In the genomic region with DNA sequence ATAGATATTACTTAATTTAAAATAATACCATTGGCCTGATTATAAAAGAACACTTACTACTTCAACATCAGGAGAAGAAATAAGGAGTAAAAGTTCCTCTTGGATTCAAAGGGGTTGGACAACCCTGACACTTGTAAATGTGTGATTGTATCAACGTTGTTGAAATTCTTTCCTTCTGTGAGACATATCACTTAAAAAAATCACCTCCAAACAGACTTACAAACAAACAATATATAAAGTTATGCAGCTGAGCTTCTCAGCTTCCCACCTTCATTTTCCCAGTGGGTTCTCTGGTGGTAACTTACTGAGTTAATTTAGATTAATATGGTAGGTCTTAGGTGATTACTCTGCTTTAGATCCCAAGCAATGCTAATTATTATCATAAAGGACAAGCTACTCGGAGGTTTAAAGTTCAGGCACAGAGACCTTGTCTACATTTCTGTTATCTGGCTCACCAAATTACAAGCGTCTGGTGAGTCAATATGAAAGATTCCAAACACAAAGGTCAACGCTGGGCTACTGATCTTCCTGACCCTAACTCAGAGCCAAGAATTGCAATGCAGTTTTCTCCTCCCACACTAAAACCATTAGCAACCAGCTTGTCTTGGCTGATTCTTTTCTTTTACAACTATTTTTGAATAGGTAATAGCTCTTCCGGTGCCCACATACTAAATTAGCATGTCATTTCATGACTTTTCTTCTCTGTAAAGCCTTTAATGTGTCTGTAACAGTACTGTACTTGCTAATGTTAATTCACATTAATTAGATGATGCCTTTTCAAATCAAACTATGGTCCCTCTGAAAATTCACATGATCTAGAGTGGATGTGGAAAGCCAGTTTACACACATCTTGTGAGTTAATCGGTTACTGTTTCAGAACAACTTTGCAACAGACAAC, we compare ENCODE assay signal across 2 cellular contexts.
TF ChIP-seq lines count a peak whose summit lies in the region.

No MANE protein-coding gene starts in this region.

TF ChIP-seq in K562, 482 proteins besides CTCF, POLR2A, EP300 and RAD21 (continued from another document and continues in another):
- TF ChIP-seq, protein P1, sequence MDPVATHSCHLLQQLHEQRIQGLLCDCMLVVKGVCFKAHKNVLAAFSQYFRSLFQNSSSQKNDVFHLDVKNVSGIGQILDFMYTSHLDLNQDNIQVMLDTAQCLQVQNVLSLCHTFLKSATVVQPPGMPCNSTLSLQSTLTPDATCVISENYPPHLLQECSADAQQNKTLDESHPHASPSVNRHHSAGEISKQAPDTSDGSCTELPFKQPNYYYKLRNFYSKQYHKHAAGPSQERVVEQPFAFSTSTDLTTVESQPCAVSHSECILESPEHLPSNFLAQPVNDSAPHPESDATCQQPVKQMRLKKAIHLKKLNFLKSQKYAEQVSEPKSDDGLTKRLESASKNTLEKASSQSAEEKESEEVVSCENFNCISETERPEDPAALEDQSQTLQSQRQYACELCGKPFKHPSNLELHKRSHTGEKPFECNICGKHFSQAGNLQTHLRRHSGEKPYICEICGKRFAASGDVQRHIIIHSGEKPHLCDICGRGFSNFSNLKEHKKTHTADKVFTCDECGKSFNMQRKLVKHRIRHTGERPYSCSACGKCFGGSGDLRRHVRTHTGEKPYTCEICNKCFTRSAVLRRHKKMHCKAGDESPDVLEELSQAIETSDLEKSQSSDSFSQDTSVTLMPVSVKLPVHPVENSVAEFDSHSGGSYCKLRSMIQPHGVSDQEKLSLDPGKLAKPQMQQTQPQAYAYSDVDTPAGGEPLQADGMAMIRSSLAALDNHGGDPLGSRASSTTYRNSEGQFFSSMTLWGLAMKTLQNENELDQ (CRISPR knock-in tag; IDR thresholded peaks at IDR 0.05; ENCODE audit: borderline replicate concordance), result no peak
- no peak for TF ChIP-seq SRSF9 (IDR thresholded peaks at IDR 0.05; ENCODE audit: borderline replicate concordance, low read depth, low read length)
- TF ChIP-seq MTA2 (IDR thresholded peaks at IDR 0.05; ENCODE audit: low read depth), result no peak
- TF ChIP-seq MECOM (CRISPR knock-in tag; IDR thresholded peaks at IDR 0.05), result no peak
- TF ChIP-seq, protein P2, sequence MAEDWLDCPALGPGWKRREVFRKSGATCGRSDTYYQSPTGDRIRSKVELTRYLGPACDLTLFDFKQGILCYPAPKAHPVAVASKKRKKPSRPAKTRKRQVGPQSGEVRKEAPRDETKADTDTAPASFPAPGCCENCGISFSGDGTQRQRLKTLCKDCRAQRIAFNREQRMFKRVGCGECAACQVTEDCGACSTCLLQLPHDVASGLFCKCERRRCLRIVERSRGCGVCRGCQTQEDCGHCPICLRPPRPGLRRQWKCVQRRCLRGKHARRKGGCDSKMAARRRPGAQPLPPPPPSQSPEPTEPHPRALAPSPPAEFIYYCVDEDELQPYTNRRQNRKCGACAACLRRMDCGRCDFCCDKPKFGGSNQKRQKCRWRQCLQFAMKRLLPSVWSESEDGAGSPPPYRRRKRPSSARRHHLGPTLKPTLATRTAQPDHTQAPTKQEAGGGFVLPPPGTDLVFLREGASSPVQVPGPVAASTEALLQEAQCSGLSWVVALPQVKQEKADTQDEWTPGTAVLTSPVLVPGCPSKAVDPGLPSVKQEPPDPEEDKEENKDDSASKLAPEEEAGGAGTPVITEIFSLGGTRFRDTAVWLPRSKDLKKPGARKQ (CRISPR knock-in tag; IDR thresholded peaks at IDR 0.05), result no peak
- TF ChIP-seq ZNF224 (CRISPR knock-in tag; IDR thresholded peaks at IDR 0.05), result no peak
- no peak for TF ChIP-seq TRIM24 (IDR thresholded peaks at IDR 0.05)
- TF ChIP-seq PHF8 (IDR thresholded peaks at IDR 0.05; ENCODE audit: borderline replicate concordance, low read length), result no peak
- TF ChIP-seq, protein P3, sequence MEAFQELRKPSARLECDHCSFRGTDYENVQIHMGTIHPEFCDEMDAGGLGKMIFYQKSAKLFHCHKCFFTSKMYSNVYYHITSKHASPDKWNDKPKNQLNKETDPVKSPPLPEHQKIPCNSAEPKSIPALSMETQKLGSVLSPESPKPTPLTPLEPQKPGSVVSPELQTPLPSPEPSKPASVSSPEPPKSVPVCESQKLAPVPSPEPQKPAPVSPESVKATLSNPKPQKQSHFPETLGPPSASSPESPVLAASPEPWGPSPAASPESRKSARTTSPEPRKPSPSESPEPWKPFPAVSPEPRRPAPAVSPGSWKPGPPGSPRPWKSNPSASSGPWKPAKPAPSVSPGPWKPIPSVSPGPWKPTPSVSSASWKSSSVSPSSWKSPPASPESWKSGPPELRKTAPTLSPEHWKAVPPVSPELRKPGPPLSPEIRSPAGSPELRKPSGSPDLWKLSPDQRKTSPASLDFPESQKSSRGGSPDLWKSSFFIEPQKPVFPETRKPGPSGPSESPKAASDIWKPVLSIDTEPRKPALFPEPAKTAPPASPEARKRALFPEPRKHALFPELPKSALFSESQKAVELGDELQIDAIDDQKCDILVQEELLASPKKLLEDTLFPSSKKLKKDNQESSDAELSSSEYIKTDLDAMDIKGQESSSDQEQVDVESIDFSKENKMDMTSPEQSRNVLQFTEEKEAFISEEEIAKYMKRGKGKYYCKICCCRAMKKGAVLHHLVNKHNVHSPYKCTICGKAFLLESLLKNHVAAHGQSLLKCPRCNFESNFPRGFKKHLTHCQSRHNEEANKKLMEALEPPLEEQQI (IDR thresholded peaks at IDR 0.05), result no peak
- no peak for TF ChIP-seq MYBL2 (IDR thresholded peaks at IDR 0.05; ENCODE audit: low read depth)
- no peak for TF ChIP-seq MYBL2 (CRISPR knock-in tag; IDR thresholded peaks at IDR 0.05; ENCODE audit: borderline replicate concordance)
- TF ChIP-seq EHMT2 (IDR thresholded peaks at IDR 0.05), result no peak
- TF ChIP-seq, protein P4, sequence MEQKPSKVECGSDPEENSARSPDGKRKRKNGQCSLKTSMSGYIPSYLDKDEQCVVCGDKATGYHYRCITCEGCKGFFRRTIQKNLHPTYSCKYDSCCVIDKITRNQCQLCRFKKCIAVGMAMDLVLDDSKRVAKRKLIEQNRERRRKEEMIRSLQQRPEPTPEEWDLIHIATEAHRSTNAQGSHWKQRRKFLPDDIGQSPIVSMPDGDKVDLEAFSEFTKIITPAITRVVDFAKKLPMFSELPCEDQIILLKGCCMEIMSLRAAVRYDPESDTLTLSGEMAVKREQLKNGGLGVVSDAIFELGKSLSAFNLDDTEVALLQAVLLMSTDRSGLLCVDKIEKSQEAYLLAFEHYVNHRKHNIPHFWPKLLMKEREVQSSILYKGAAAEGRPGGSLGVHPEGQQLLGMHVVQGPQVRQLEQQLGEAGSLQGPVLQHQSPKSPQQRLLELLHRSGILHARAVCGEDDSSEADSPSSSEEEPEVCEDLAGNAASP (IDR thresholded peaks at IDR 0.05), result no peak
- no peak for TF ChIP-seq NR2F6 (CRISPR knock-in tag; IDR thresholded peaks at IDR 0.05)
- TF ChIP-seq ZNF830 (CRISPR knock-in tag; IDR thresholded peaks at IDR 0.05), result no peak
- no peak for TF ChIP-seq HIVEP1 (CRISPR knock-in tag; IDR thresholded peaks at IDR 0.05)
- TF ChIP-seq, protein P5, sequence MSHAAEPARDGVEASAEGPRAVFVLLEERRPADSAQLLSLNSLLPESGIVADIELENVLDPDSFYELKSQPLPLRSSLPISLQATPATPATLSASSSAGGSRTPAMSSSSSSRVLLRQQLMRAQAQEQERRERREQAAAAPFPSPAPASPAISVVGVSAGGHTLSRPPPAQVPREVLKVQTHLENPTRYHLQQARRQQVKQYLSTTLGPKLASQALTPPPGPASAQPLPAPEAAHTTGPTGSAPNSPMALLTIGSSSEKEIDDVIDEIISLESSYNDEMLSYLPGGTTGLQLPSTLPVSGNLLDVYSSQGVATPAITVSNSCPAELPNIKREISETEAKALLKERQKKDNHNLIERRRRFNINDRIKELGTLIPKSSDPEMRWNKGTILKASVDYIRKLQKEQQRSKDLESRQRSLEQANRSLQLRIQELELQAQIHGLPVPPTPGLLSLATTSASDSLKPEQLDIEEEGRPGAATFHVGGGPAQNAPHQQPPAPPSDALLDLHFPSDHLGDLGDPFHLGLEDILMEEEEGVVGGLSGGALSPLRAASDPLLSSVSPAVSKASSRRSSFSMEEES (CRISPR knock-in tag; IDR thresholded peaks at IDR 0.05), result no peak

TF ChIP-seq in HepG2, 621 proteins besides CTCF, POLR2A, EP300 and RAD21 (continued from another document and continues in another):
- TF ChIP-seq, protein P6, sequence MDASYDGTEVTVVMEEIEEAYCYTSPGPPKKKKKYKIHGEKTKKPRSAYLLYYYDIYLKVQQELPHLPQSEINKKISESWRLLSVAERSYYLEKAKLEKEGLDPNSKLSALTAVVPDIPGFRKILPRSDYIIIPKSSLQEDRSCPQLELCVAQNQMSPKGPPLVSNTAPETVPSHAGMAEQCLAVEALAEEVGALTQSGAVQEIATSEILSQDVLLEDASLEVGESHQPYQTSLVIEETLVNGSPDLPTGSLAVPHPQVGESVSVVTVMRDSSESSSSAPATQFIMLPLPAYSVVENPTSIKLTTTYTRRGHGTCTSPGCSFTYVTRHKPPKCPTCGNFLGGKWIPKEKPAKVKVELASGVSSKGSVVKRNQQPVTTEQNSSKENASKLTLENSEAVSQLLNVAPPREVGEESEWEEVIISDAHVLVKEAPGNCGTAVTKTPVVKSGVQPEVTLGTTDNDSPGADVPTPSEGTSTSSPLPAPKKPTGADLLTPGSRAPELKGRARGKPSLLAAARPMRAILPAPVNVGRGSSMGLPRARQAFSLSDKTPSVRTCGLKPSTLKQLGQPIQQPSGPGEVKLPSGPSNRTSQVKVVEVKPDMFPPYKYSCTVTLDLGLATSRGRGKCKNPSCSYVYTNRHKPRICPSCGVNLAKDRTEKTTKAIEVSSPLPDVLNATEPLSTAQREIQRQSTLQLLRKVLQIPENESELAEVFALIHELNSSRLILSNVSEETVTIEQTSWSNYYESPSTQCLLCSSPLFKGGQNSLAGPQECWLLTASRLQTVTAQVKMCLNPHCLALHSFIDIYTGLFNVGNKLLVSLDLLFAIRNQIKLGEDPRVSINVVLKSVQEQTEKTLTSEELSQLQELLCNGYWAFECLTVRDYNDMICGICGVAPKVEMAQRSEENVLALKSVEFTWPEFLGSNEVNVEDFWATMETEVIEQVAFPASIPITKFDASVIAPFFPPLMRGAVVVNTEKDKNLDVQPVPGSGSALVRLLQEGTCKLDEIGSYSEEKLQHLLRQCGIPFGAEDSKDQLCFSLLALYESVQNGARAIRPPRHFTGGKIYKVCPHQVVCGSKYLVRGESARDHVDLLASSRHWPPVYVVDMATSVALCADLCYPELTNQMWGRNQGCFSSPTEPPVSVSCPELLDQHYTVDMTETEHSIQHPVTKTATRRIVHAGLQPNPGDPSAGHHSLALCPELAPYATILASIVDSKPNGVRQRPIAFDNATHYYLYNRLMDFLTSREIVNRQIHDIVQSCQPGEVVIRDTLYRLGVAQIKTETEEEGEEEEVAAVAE (CRISPR knock-in tag; IDR thresholded peaks at IDR 0.05; ENCODE audit: borderline replicate concordance), result 0 out of 2 replicates have a peak, but pooled peaks have one; percentile 54
- TF ChIP-seq, protein P7, sequence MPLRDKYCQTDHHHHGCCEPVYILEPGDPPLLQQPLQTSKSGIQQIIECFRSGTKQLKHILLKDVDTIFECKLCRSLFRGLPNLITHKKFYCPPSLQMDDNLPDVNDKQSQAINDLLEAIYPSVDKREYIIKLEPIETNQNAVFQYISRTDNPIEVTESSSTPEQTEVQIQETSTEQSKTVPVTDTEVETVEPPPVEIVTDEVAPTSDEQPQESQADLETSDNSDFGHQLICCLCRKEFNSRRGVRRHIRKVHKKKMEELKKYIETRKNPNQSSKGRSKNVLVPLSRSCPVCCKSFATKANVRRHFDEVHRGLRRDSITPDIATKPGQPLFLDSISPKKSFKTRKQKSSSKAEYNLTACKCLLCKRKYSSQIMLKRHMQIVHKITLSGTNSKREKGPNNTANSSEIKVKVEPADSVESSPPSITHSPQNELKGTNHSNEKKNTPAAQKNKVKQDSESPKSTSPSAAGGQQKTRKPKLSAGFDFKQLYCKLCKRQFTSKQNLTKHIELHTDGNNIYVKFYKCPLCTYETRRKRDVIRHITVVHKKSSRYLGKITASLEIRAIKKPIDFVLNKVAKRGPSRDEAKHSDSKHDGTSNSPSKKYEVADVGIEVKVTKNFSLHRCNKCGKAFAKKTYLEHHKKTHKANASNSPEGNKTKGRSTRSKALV (CRISPR knock-in tag; IDR thresholded peaks at IDR 0.05), result no peak
- TF ChIP-seq FOXA3 (CRISPR knock-in tag; IDR thresholded peaks at IDR 0.05) (peak; percentile 94), SNAPC2 (CRISPR knock-in tag; IDR thresholded peaks at IDR 0.05) (peak; percentile 99), HOXA5 (CRISPR knock-in tag; IDR thresholded peaks at IDR 0.05) (0 out of 2 replicates have a peak, but pooled peaks have one; percentile 19), TSC22D2 (CRISPR knock-in tag; IDR thresholded peaks at IDR 0.05; ENCODE audit: borderline replicate concordance) (0 out of 2 replicates have a peak, but pooled peaks have one; percentile 22), ATF7 (IDR thresholded peaks at IDR 0.05) (no peak), ATF7 (CRISPR knock-in tag; IDR thresholded peaks at IDR 0.05) (no peak), ZNF484 (CRISPR knock-in tag; IDR thresholded peaks at IDR 0.05; ENCODE audit: borderline replicate concordance, low read depth) (no peak)
- TF ChIP-seq, protein P8, sequence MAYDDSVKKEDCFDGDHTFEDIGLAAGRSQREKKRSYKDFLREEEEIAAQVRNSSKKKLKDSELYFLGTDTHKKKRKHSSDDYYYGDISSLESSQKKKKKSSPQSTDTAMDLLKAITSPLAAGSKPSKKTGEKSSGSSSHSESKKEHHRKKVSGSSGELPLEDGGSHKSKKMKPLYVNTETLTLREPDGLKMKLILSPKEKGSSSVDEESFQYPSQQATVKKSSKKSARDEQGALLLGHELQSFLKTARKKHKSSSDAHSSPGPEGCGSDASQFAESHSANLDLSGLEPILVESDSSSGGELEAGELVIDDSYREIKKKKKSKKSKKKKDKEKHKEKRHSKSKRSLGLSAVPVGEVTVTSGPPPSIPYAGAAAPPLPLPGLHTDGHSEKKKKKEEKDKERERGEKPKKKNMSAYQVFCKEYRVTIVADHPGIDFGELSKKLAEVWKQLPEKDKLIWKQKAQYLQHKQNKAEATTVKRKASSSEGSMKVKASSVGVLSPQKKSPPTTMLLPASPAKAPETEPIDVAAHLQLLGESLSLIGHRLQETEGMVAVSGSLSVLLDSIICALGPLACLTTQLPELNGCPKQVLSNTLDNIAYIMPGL (CRISPR knock-in tag; IDR thresholded peaks at IDR 0.05; ENCODE audit: borderline replicate concordance in 1 of 2, low read depth in 1 of 2), result 0 out of 4 replicates have a peak, but pooled peaks of 1 of the 2 experiments have one; percentile 40
- TF ChIP-seq, protein P9, sequence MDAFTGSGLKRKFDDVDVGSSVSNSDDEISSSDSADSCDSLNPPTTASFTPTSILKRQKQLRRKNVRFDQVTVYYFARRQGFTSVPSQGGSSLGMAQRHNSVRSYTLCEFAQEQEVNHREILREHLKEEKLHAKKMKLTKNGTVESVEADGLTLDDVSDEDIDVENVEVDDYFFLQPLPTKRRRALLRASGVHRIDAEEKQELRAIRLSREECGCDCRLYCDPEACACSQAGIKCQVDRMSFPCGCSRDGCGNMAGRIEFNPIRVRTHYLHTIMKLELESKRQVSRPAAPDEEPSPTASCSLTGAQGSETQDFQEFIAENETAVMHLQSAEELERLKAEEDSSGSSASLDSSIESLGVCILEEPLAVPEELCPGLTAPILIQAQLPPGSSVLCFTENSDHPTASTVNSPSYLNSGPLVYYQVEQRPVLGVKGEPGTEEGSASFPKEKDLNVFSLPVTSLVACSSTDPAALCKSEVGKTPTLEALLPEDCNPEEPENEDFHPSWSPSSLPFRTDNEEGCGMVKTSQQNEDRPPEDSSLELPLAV (CRISPR knock-in tag; conservative IDR thresholded peaks at IDR 0.05; ENCODE audit: low read depth), result no peak
- TF ChIP-seq, protein P10, sequence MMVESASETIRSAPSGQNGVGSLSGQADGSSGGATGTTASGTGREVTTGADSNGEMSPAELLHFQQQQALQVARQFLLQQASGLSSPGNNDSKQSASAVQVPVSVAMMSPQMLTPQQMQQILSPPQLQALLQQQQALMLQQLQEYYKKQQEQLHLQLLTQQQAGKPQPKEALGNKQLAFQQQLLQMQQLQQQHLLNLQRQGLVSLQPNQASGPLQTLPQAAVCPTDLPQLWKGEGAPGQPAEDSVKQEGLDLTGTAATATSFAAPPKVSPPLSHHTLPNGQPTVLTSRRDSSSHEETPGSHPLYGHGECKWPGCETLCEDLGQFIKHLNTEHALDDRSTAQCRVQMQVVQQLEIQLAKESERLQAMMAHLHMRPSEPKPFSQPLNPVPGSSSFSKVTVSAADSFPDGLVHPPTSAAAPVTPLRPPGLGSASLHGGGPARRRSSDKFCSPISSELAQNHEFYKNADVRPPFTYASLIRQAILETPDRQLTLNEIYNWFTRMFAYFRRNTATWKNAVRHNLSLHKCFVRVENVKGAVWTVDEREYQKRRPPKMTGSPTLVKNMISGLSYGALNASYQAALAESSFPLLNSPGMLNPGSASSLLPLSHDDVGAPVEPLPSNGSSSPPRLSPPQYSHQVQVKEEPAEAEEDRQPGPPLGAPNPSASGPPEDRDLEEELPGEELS (CRISPR knock-in tag; IDR thresholded peaks at IDR 0.05), result peak; percentile 90
